In the genomic region with DNA sequence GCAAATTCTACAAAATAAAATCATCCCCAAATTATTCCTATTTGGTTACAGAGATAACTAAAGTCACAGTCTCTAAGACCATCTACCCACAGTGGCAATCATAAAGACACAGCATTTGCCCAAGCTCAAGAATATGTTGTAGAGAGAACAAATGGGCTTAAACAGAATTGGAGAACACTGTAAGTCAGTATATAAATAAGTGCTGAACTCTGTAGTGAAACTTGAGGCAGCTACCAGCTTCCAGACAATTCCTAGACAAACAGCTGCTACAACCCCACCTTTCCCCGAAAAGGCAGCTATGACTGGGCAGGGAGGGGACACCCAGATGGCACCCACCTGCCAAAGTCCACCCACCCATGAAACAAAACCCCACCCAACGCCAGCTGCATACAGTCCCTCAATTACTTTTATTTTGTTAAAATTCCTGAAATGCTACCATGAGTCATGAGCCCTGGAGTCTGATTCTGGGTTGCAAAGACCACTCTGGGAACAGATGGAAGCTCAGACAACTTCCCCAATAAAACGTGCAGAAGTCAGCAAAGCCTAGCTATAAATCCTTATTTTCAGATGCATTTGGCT, we compare ENCODE assay signal across 11 cellular contexts. TPM values are rescaled to one million over a fixed set of nuclear protein-coding genes. Genes with fewer than 3 reads are reported as not detected.
DNase-seq lines count a peak whose midpoint lies in the region; ATAC-seq and TF ChIP-seq lines count a peak whose summit lies in the region.
"Had no signal": no experiment of that assay in that cellular context is flagged by ENCODE, and none has a peak within 500 bp of the region (broad histone marks: within the 10 kb centered on the region; RNA-seq: fewer than 3 reads in every experiment).

No MANE protein-coding gene starts in this region.

- peaks cover 0 to 2% (median 0%) of the 10 kb centered on the region in 3 donors for H3K9me3 ChIP-seq in esophagus squamous epithelium

- H3K27me3 ChIP-seq in esophagus squamous epithelium: no peaks in the 10 kb centered on the region

- peak overlapping the region in 2 of 4 donors; percentile 6 to 22 for H3K27ac ChIP-seq in esophagus squamous epithelium
- H3K27ac ChIP-seq: KMS-11 had no signal

- peaks cover 0 to 5% (median 0%) of the 10 kb centered on the region in 3 donors for H3K36me3 ChIP-seq in esophagus squamous epithelium

- H3K9me3 Mint-ChIP-seq in activated T-helper 17 cell treated with anti-CD3 and anti-CD28 coated beads, Interleukin-2, amount 50 U/mL, for 72 hours: peaks cover 4% of the 10 kb centered on the region

- no peaks in the 10 kb centered on the region for H3K27me3 Mint-ChIP-seq in activated T-helper 17 cell treated with anti-CD3 and anti-CD28 coated beads, Interleukin-2, amount 50 U/mL, for 72 hours

- no peak for TF ChIP-seq CTCF in esophagus squamous epithelium (IDR thresholded peaks at IDR 0.05)

- peaks cover 10% of the 10 kb centered on the region for H3K36me3 Mint-ChIP-seq in activated T-helper 17 cell treated with anti-CD3 and anti-CD28 coated beads, Interleukin-2, amount 50 U/mL, for 72 hours (ENCODE audit: low read depth)

- peaks cover 20 to 68% (median 43%) of the 10 kb centered on the region in 3 donors for H3K4me1 ChIP-seq in esophagus squamous epithelium

- no peak for ATAC-seq in activated T-helper 17 cell treated with anti-CD3 and anti-CD28 coated beads, Interleukin-2, amount 50 U/mL, for 72 hours (replicated peaks)

- WGBS in esophagus squamous epithelium, 2 donors: 15 to 26% methylated on average over 3 of the region's 3 CpGs

- H3K4me3 Mint-ChIP-seq in activated T-helper 17 cell treated with anti-CD3 and anti-CD28 coated beads, Interleukin-2, amount 50 U/mL, for 72 hours: no peak overlapping the region

- intact Hi-C loops in esophagus squamous epithelium (cut with DNase I): no loop called here

- DNase-seq in Daoy (ENCODE audit: low read depth) (peak; percentile 35), NCI-H446 treated with DMSO at 0.1 percent for 48 hours (lab: John Stamatoyannopoulos, UW) (peak; percentile 54), epidermal melanocyte (ENCODE audit: insufficient read length, low spot score) (peak; percentile 66), renal cortical epithelial cell (ENCODE audit: low read depth) (peak; percentile 78), esophagus squamous epithelium (lab: John Stamatoyannopoulos, UW) (no peak), nucleus accumbens (lab: John Stamatoyannopoulos, UW) (no peak), H4 (ENCODE audit: low spot score) (no peak)
- DNase-seq: activated CD4-positive, alpha-beta T cell treated with anti-CD3 and anti-CD28 coated beads, Interleukin-2, amount 50 U/mL, for 48 hours; retina had no signal

- no peak overlapping the region for H3K27ac Mint-ChIP-seq in activated T-helper 17 cell treated with anti-CD3 and anti-CD28 coated beads, Interleukin-2, amount 50 U/mL, for 72 hours

- no peak overlapping the region for H3K4me3 ChIP-seq in esophagus squamous epithelium

- H3K4me1 Mint-ChIP-seq in activated T-helper 17 cell treated with anti-CD3 and anti-CD28 coated beads, Interleukin-2, amount 50 U/mL, for 72 hours: peaks cover 37% of the 10 kb centered on the region

- no peak for TF ChIP-seq POLR2A in esophagus squamous epithelium (IDR thresholded peaks at IDR 0.05)

RNA-seq across cellular contexts. Expression of a gene that starts 24.4 kb away (rescaled TPM):
- 40.9 and 45.9 TPM in 2 replicates for total RNA-seq in Daoy (2014; rRNA removed; shearing (Covaris generic))
- total RNA-seq in renal cortical epithelial cell: 71.7 and 171 TPM in 2 replicates
- total RNA-seq in esophagus squamous epithelium: 10 to 100 TPM; 20.3 to 49.0 (median 32.6) TPM
- 10 to 100 TPM; 15.5 to 20.8 TPM for total RNA-seq in activated T-helper 17 cell treated with anti-CD3 and anti-CD28 coated beads, Interleukin-2, amount 50 U/mL, for 72 hours
- 46.0 and 65.8 TPM in 2 replicates for total RNA-seq in H4 (2014; rRNA removed; shearing (Covaris generic))

Comparison
In these comparisons a context has a peak if more than half of its experiments do, and no peak if none do; other contexts are left out.
1. DNase-seq: peak in Daoy (single experiment), NCI-H446 treated with DMSO at 0.1 percent for 48 hours (single experiment), epidermal melanocyte (single experiment) and renal cortical epithelial cell (single experiment); none in esophagus squamous epithelium (single experiment), nucleus accumbens (0 of 56) and H4 (single experiment).